Comparison of ENCODE assay signal across 1 cellular context in the genomic region with DNA sequence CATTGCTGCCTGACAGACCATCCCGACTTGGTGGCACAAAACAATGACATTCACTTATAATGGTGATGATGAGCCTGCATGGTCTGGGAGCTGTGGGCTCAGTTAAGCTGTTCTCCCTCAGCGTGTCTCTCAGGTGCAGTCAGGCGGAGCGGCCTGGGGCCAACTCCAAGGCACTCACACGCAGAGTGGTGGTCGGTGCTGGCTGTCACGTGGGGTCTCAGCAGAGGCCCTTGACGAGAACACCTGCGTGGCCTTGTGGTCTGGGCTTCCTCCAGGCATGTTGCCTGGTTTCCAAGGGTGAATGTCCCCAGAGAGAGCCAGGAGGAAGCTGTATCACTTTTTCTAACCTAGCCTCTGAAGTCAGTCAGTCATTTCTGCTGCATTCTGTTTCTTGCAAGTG.
TF ChIP-seq lines count a peak whose summit lies in the region.

No MANE protein-coding gene starts in this region.

TF ChIP-seq in GM12878, 131 proteins besides CTCF, POLR2A, EP300 and RAD21 (continued from another document and continues in another):
- TF ChIP-seq ZNF592 (IDR thresholded peaks at IDR 0.05) (0 out of 2 replicates have a peak, but pooled peaks have one; percentile 3), PAX8 (IDR thresholded peaks at IDR 0.05) (no peak), NFIC (IDR thresholded peaks at IDR 0.05; ENCODE audit: low read depth, low read length) (peak; percentile 74), CREM (IDR thresholded peaks at IDR 0.05; ENCODE audit: low read depth) (peak; percentile 75; the same call in 1 of the 2 replicates), IRF5 (IDR thresholded peaks at IDR 0.05; ENCODE audit: borderline replicate concordance) (no peak), MEF2A (IDR thresholded peaks at IDR 0.05; ENCODE audit: insufficient read depth, low read depth, low read length) (no peak), TAF1 (IDR thresholded peaks at IDR 0.05; ENCODE audit: borderline replicate concordance, low read depth, low read length) (peak; percentile 92; the same call in 1 of the 2 replicates), MEF2B (IDR thresholded peaks at IDR 0.05; ENCODE audit: partially characterized antibody, poor library complexity, severe bottlenecking) (peak; percentile 91), BMI1 (IDR thresholded peaks at IDR 0.05; ENCODE audit: borderline replicate concordance) (no peak), RB1 (IDR thresholded peaks at IDR 0.05; ENCODE audit: borderline replicate concordance) (no peak), SPI1 (IDR thresholded peaks at IDR 0.05; ENCODE audit: borderline replicate concordance, insufficient read depth, low read depth, low read length) (no peak), ZZZ3 (IDR thresholded peaks at IDR 0.05; ENCODE audit: control insufficient read depth, insufficient read length, low read depth) (no peak), IRF4 (IDR thresholded peaks at IDR 0.05; ENCODE audit: low read depth, low read length) (peak; percentile 48; the same call in 1 of the 2 replicates), SIX5 (IDR thresholded peaks at IDR 0.05; ENCODE audit: low read depth, low read length, severe bottlenecking) (no peak), SREBF1 (IDR thresholded peaks at IDR 0.05; ENCODE audit: low read length) (no peak), RAD51 (IDR thresholded peaks at IDR 0.05) (peak; percentile 85), HCFC1 (IDR thresholded peaks at IDR 0.05; ENCODE audit: low read length) (no peak), STAT3 (IDR thresholded peaks at IDR 0.05; ENCODE audit: low read depth, low read length) (no peak), NKRF (conservative IDR thresholded peaks at IDR 0.05) (no peak), PML (IDR thresholded peaks at IDR 0.05; ENCODE audit: low read length) (0 out of 2 replicates have a peak, but pooled peaks have one; percentile 8), TARDBP (IDR thresholded peaks at IDR 0.05; ENCODE audit: borderline replicate concordance) (no peak), MTA3 (IDR thresholded peaks at IDR 0.05; ENCODE audit: borderline replicate concordance, low read length) (peak; percentile 62; the same call in 1 of the 2 replicates), ZBED1 (IDR thresholded peaks at IDR 0.05; ENCODE audit: borderline replicate concordance) (no peak), SMC3 (IDR thresholded peaks at IDR 0.05; ENCODE audit: borderline replicate concordance, low read length) (peak; percentile 19; the same call in 1 of the 2 replicates), BCL3 (IDR thresholded peaks at IDR 0.05; ENCODE audit: borderline replicate concordance, insufficient read depth, low read depth, low read length, poor library complexity, severe bottlenecking) (peak; percentile 43), SUZ12 (IDR thresholded peaks at IDR 0.05; ENCODE audit: unreplicated experiment) (no peak), POU2F2 (IDR thresholded peaks at IDR 0.05; ENCODE audit: borderline replicate concordance, low read depth, low read length) (peak; percentile 80; the same call in 2 of the 3 replicates), YY1 (IDR thresholded peaks at IDR 0.05; ENCODE audit: low read depth, low read length) (no peak), TCF3 (IDR thresholded peaks at IDR 0.05; ENCODE audit: borderline replicate concordance, insufficient read depth, low read depth, low read length) (0 out of 2 replicates have a peak, but pooled peaks have one; percentile 76)
- TF ChIP-seq, protein P1, sequence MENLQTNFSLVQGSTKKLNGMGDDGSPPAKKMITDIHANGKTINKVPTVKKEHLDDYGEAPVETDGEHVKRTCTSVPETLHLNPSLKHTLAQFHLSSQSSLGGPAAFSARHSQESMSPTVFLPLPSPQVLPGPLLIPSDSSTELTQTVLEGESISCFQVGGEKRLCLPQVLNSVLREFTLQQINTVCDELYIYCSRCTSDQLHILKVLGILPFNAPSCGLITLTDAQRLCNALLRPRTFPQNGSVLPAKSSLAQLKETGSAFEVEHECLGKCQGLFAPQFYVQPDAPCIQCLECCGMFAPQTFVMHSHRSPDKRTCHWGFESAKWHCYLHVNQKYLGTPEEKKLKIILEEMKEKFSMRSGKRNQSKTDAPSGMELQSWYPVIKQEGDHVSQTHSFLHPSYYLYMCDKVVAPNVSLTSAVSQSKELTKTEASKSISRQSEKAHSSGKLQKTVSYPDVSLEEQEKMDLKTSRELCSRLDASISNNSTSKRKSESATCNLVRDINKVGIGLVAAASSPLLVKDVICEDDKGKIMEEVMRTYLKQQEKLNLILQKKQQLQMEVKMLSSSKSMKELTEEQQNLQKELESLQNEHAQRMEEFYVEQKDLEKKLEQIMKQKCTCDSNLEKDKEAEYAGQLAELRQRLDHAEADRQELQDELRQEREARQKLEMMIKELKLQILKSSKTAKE (IDR thresholded peaks at IDR 0.05; ENCODE audit: low read depth, poor library complexity, severe bottlenecking) = peak; percentile 14
- TF ChIP-seq, protein P2, sequence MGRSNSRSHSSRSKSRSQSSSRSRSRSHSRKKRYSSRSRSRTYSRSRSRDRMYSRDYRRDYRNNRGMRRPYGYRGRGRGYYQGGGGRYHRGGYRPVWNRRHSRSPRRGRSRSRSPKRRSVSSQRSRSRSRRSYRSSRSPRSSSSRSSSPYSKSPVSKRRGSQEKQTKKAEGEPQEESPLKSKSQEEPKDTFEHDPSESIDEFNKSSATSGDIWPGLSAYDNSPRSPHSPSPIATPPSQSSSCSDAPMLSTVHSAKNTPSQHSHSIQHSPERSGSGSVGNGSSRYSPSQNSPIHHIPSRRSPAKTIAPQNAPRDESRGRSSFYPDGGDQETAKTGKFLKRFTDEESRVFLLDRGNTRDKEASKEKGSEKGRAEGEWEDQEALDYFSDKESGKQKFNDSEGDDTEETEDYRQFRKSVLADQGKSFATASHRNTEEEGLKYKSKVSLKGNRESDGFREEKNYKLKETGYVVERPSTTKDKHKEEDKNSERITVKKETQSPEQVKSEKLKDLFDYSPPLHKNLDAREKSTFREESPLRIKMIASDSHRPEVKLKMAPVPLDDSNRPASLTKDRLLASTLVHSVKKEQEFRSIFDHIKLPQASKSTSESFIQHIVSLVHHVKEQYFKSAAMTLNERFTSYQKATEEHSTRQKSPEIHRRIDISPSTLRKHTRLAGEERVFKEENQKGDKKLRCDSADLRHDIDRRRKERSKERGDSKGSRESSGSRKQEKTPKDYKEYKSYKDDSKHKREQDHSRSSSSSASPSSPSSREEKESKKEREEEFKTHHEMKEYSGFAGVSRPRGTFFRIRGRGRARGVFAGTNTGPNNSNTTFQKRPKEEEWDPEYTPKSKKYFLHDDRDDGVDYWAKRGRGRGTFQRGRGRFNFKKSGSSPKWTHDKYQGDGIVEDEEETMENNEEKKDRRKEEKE (IDR thresholded peaks at IDR 0.05) = no peak
- TF ChIP-seq, protein P3, sequence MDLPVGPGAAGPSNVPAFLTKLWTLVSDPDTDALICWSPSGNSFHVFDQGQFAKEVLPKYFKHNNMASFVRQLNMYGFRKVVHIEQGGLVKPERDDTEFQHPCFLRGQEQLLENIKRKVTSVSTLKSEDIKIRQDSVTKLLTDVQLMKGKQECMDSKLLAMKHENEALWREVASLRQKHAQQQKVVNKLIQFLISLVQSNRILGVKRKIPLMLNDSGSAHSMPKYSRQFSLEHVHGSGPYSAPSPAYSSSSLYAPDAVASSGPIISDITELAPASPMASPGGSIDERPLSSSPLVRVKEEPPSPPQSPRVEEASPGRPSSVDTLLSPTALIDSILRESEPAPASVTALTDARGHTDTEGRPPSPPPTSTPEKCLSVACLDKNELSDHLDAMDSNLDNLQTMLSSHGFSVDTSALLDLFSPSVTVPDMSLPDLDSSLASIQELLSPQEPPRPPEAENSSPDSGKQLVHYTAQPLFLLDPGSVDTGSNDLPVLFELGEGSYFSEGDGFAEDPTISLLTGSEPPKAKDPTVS (IDR thresholded peaks at IDR 0.05; ENCODE audit: low read depth, low read length) = no peak
- TF ChIP-seq, protein P4, sequence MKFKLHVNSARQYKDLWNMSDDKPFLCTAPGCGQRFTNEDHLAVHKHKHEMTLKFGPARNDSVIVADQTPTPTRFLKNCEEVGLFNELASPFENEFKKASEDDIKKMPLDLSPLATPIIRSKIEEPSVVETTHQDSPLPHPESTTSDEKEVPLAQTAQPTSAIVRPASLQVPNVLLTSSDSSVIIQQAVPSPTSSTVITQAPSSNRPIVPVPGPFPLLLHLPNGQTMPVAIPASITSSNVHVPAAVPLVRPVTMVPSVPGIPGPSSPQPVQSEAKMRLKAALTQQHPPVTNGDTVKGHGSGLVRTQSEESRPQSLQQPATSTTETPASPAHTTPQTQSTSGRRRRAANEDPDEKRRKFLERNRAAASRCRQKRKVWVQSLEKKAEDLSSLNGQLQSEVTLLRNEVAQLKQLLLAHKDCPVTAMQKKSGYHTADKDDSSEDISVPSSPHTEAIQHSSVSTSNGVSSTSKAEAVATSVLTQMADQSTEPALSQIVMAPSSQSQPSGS (IDR thresholded peaks at IDR 0.05; ENCODE audit: low read length) = no peak
- TF ChIP-seq, protein P5, sequence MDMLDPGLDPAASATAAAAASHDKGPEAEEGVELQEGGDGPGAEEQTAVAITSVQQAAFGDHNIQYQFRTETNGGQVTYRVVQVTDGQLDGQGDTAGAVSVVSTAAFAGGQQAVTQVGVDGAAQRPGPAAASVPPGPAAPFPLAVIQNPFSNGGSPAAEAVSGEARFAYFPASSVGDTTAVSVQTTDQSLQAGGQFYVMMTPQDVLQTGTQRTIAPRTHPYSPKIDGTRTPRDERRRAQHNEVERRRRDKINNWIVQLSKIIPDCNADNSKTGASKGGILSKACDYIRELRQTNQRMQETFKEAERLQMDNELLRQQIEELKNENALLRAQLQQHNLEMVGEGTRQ (IDR thresholded peaks at IDR 0.05; ENCODE audit: borderline replicate concordance, low read depth, low read length) = peak; percentile 61
